Comparison of ENCODE assay signal across 10 cellular contexts in the genomic region with DNA sequence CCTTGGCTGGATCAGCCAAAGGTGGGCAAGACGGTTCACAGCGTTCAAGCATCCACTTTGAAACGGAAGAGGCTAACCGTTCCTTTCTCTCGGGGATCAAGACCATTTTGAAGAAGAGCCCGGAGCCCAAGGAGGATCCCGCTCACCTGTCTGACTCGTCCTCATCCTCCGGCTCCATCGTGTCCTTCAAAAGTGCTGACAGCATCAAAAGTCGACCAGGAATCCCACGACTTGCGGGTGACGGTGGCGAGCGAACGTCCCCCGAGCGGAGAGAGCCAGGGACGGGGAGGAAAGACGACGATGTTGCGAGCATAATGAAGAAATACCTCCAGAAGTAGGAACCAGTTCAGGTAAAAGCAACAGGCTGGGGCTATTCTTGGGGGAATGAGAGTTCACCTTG.
"Had no signal": no experiment of that assay in that cellular context is flagged by ENCODE, and none has a peak within 500 bp of the region (broad histone marks: within the 10 kb centered on the region; RNA-seq: fewer than 3 reads in every experiment).

No MANE protein-coding gene starts in this region.

- FAIRE-seq: H1, H54 had no signal

- H3K27ac Mint-ChIP-seq: HFFc6, IgD-negative memory B cell had no signal

- H3K9ac ChIP-seq: GM23248 had no signal

- H3K4me3 ChIP-seq: GM23248, HAP-1 had no signal

- H3K4me3 Mint-ChIP-seq: HFFc6, IgD-negative memory B cell had no signal

- H3K27ac ChIP-seq: GM23248, HL-60 had no signal

- H2AFZ ChIP-seq: GM23248 had no signal

- ATAC-seq: HCT116 had no signal

- H3K9me3 ChIP-seq: HAP-1 had no signal

- H3K4me1 Mint-ChIP-seq: IgD-negative memory B cell had no signal

- H3K4me1 ChIP-seq: HAP-1 had no signal

- H3K36me3 ChIP-seq: HAP-1 had no signal

- DNase-seq: GM23248, HFFc6, Kasumi-1, KG1 had no signal
